In genomic region chr15:84960391-84961113, GRCh38 we compare ENCODE assay signal across 25 cellular contexts. TPM values are rescaled to one million over a fixed set of nuclear protein-coding genes. Genes with fewer than 3 reads are reported as not detected.
DNase-seq lines count a peak whose midpoint lies in the region; ATAC-seq, FAIRE-seq and TF ChIP-seq lines count a peak whose summit lies in the region.
"Had no signal": no experiment of that assay in that cellular context is flagged by ENCODE, and none has a peak within 500 bp of the region (broad histone marks: within the 10 kb centered on the region; RNA-seq: fewer than 3 reads in every experiment).

No MANE protein-coding gene starts in this region.

- H3K27me3 Mint-ChIP-seq in brain: no peaks in the 10 kb centered on the region

- DNase-seq in ELF-1 (ENCODE audit: low read depth, low spot score) (peak; percentile 43), NCI-H146 treated with DMSO at 0.1 percent for 48 hours (lab: John Stamatoyannopoulos, UW; ENCODE audit: unreplicated experiment) (peak; percentile 6), HTR-8/SVneo (ENCODE audit: insufficient read length, low spot score) (no peak), RPMI8226 (no peak)
- DNase-seq: activated CD4-positive, alpha-beta T cell treated with anti-CD3 and anti-CD28 coated beads, Interleukin-2, amount 50 U/mL, for 48 hours; activated gamma-delta T cell; caudate nucleus; CD4-positive, CD25-positive, alpha-beta regulatory T cell; DMS153; GOT3; kidney; lower lobe of right lung; NCI-H1436; occipital lobe; stimulated activated CD4-positive, alpha-beta T cell treated with anti-CD3 and anti-CD28 coated beads, Interleukin-15, amount 100 ng/mL, for 24 hours; T-helper 2 cell; WERI-Rb-1 had no signal

- H3K4me3 Mint-ChIP-seq in brain: no peak overlapping the region
- H3K4me3 Mint-ChIP-seq: CD4-positive, CD25-positive, alpha-beta regulatory T cell had no signal

- no peaks in the 10 kb centered on the region for H3K27me3 ChIP-seq in neuron (ENCODE audit: insufficient read depth, low read length)
- H3K27me3 ChIP-seq: suprapubic skin had no signal

- no peaks in the 10 kb centered on the region for H3K9me3 ChIP-seq in neuron (ENCODE audit: low read length)
- H3K9me3 ChIP-seq: lower lobe of right lung, suprapubic skin had no signal

- peaks cover 7% of the 10 kb centered on the region for H3K4me1 ChIP-seq in neuron (ENCODE audit: insufficient read depth, low read length)

- ATAC-seq in HG02840 (IDR thresholded peaks at IDR 0.05; ENCODE audit: low FRiP score, unreplicated experiment) (no peak), HG02623 (IDR thresholded peaks at IDR 0.05; ENCODE audit: unreplicated experiment) (no peak)
- ATAC-seq: GM12878, lower lobe of right lung, Panc1 had no signal

- no peaks in the 10 kb centered on the region for H3K36me3 ChIP-seq in neuron (ENCODE audit: insufficient read depth, low read length)
- H3K36me3 ChIP-seq: lower lobe of right lung, suprapubic skin, WERI-Rb-1 had no signal

- peak overlapping the region in 4 of 5 experiments; percentile 0 to 59 (median 32) for H3K27ac Mint-ChIP-seq in brain
- H3K27ac Mint-ChIP-seq: CD4-positive, CD25-positive, alpha-beta regulatory T cell had no signal

- peaks cover 28% of the 10 kb centered on the region for H3K4me1 Mint-ChIP-seq in brain

- H2AFZ ChIP-seq in neuron (ENCODE audit: low read depth, low read length): no peak overlapping the region

- peak overlapping the region; percentile 11 for H3K4me3 ChIP-seq in neuron (ENCODE audit: low read length)
- H3K4me3 ChIP-seq: GM12878, lower lobe of right lung, suprapubic skin had no signal

- H3K36me3 Mint-ChIP-seq in brain: no peaks in the 10 kb centered on the region

- TF ChIP-seq CTCF in brain (conservative IDR thresholded peaks at IDR 0.05): no peak

- no peak for FAIRE-seq in HTR-8/SVneo (lab: Jason Lieb, UNC)
- FAIRE-seq: endothelial cell of umbilical vein, GM12878, kidney had no signal

- peaks cover 0 to 14% (median 3%) of the 10 kb centered on the region in 5 experiments for H3K9me3 Mint-ChIP-seq in brain

RNA-seq across cellular contexts. Expression of gene PDE8A, which starts 21.1 kb away (rescaled TPM):
- 7.1 TPM for polyA plus RNA-seq in brain (ENCODE audit: insufficient read depth, low read depth, low replicate concordance)

Comparison
In these comparisons a context has a peak if more than half of its experiments do, and no peak if none do; other contexts are left out.
1. DNase-seq: peak in ELF-1 (single experiment) and NCI-H146 treated with DMSO at 0.1 percent for 48 hours (single experiment); none in HTR-8/SVneo (single experiment) and RPMI8226 (single experiment).